In the genomic region with DNA sequence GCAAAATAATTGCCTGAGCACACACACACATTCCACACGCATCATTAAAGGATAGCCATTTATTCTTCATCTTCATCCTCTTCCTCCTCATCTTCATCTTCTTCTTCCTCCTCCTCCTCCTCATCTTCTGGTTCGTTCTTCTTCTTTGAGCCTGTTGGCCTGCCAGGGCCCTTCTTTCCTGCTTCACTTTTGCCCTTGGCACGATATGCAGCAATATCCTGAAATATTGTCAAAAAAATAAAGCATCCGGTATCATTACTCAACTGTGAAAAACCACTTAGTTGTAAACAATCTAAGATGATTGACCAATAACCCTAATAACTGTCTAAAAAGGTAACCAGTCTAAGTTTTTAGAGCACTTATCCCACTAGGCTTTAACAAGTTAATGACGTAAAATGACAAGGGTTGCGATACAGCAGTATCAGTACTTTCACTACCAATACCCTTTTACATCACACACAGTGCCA, we compare ENCODE assay signal across 8 cellular contexts. TPM values are rescaled to one million over a fixed set of nuclear protein-coding genes. Genes with fewer than 3 reads are reported as not detected.
DNase-seq lines count a peak whose midpoint lies in the region; TF ChIP-seq lines count a peak whose summit lies in the region.

No MANE protein-coding gene starts in this region.

- H3K27ac Mint-ChIP-seq in mesothelial cell of epicardium, result no peak overlapping the region

- H3K9me3 ChIP-seq in adipocyte (ENCODE audit: control insufficient read depth, low read length) (no peaks in the 10 kb centered on the region), Peyer's patch (no peaks in the 10 kb centered on the region), prostate gland (no peaks in the 10 kb centered on the region)

- CTCF ChIA-PET in BJ (lab: Yijun Ruan, JAX), result interaction anchor here (0.9 to 1.7 kb wide), 5 partner anchors 12 to 89 kb away, joined by 3 to 7 read pairs (median 3); no protein-coding TSS in a partner anchor

- intact Hi-C loops in prostate gland (cut with DNase I), result no loop called here

- no peaks in the 10 kb centered on the region for H3K27me3 ChIP-seq in BJ (ENCODE audit: control insufficient read depth, insufficient read depth, low read length)
- H3K27me3 ChIP-seq in HL-60 (ENCODE audit: insufficient read depth, poor library complexity, severe bottlenecking), result no peaks in the 10 kb centered on the region
- H3K27me3 ChIP-seq in adipocyte (replicated peaks; ENCODE audit: control insufficient read depth, insufficient read depth, low read length), result no peaks in the 10 kb centered on the region
- H3K27me3 ChIP-seq in Peyer's patch, result no peaks in the 10 kb centered on the region
- no peaks in the 10 kb centered on the region for H3K27me3 ChIP-seq in prostate gland (replicated peaks; ENCODE audit: insufficient read depth)

- H3K4me1 ChIP-seq in adipocyte (ENCODE audit: control insufficient read depth, insufficient read depth, low read length) (peaks cover 16% of the 10 kb centered on the region), Peyer's patch (peaks cover 0 to 22% (median 0%) of the 10 kb centered on the region in 4 donors), prostate gland (replicated peaks) (no peaks in the 10 kb centered on the region)

- no peaks in the 10 kb centered on the region for H3K9me3 Mint-ChIP-seq in mesothelial cell of epicardium

- peak overlapping the region; percentile 99 for H3K27ac ChIP-seq in HL-60 (replicated peaks)
- peak overlapping the region in 1 of 4 donors; percentile 99 for H3K27ac ChIP-seq in Peyer's patch
- H3K27ac ChIP-seq in prostate gland, result no peak overlapping the region

- POLR2A ChIA-PET in BJ (lab: Charles Lee), result no interaction called here

- peak overlapping the region; percentile 100 for H3K4me3 ChIP-seq in BJ (ENCODE audit: low read depth, low read length)
- peak overlapping the region; percentile 80 for H3K4me3 ChIP-seq in HL-60 (replicated peaks; ENCODE audit: insufficient read depth, low read length)
- H3K4me3 ChIP-seq in adipocyte (ENCODE audit: low read length), result peak overlapping the region; percentile 98
- H3K4me3 ChIP-seq in Peyer's patch, result peak overlapping the region in 2 of 4 donors; percentile 68 to 81
- peak overlapping the region in 1 of 2 donors; percentile 82 for H3K4me3 ChIP-seq in prostate gland

- peak overlapping the region; percentile 92 for H3K4me3 Mint-ChIP-seq in mesothelial cell of epicardium

- no peak for TF ChIP-seq POLR2A in Peyer's patch (IDR thresholded peaks at IDR 0.05)
- no peak for TF ChIP-seq POLR2A in prostate gland (IDR thresholded peaks at IDR 0.05)

- H3K9ac ChIP-seq in adipocyte (ENCODE audit: low read length), result peak overlapping the region; percentile 99

- no peak for DNase-seq in BJ (ENCODE audit: low read depth)
- DNase-seq in HL-60 (ENCODE audit: low read depth in 1 of 2, low spot score in 1 of 2), result peak; percentile 59 to 61
- peak; percentile 37 for DNase-seq in adipocyte (ENCODE audit: low read depth)
- no peak for DNase-seq in mesothelial cell of epicardium (ENCODE audit: low spot score in 2 of 2, unreplicated experiment in 2 of 2)
- DNase-seq in GM20000 (ENCODE audit: low spot score), result no peak
- no peak for DNase-seq in HuH-7.5 (ENCODE audit: low spot score)
- DNase-seq in Peyer's patch, result no peak
- no peak for DNase-seq in prostate gland (ENCODE audit: low spot score)

- no peak for TF ChIP-seq CTCF in BJ (IDR thresholded peaks at IDR 0.05; ENCODE audit: insufficient read depth, low read depth, low read length)
- no peak for TF ChIP-seq CTCF in HL-60 (IDR thresholded peaks at IDR 0.05; ENCODE audit: insufficient read depth, low read length)
- TF ChIP-seq CTCF in mesothelial cell of epicardium (IDR thresholded peaks at IDR 0.05; ENCODE audit: unreplicated experiment), result no peak
- TF ChIP-seq CTCF in GM20000 (IDR thresholded peaks at IDR 0.05; ENCODE audit: extremely low read depth, missing control alignments), result no peak
- TF ChIP-seq CTCF in Peyer's patch (IDR thresholded peaks at IDR 0.05), result no peak
- no peak for TF ChIP-seq CTCF in prostate gland (IDR thresholded peaks at IDR 0.05)

- H3K4me1 Mint-ChIP-seq in mesothelial cell of epicardium, result peaks cover 26% of the 10 kb centered on the region

- 34% methylated on average over 6 of the region's 6 CpGs for WGBS in prostate gland

- H3K27me3 Mint-ChIP-seq in mesothelial cell of epicardium (ENCODE audit: low read depth), result no peaks in the 10 kb centered on the region

- peaks cover 12% of the 10 kb centered on the region for H3K36me3 Mint-ChIP-seq in mesothelial cell of epicardium

- H3K36me3 ChIP-seq in BJ (ENCODE audit: control insufficient read depth, insufficient read depth, low read length) (peaks cover 2% of the 10 kb centered on the region), adipocyte (ENCODE audit: control insufficient read depth, insufficient read depth, low read length, severe bottlenecking) (peaks cover 30% of the 10 kb centered on the region), Peyer's patch (peaks cover 0 to 28% (median 0%) of the 10 kb centered on the region in 3 donors), prostate gland (no peaks in the 10 kb centered on the region)

RNA-seq across cellular contexts. Expression of a gene that starts 2.1 kb away (rescaled TPM):
- 32.7 and 68.5 TPM in 2 replicates for polyA plus RNA-seq in BJ (2011; rRNA removed)
- 14.8 and 17.6 TPM in 2 replicates for polyA minus RNA-seq in BJ (2011; rRNA and poly(A)+ RNA removed)
- total RNA-seq in mesothelial cell of epicardium (95.2 to 98.6 TPM (median 98.4 TPM) in 3 replicates), Peyer's patch (100 to 1,000 TPM in 1 of 4 donors, 10 to 100 TPM in 3; 30.4 to 112 (median 34.6) TPM), prostate gland (10 to 100 TPM; 32.2 to 38.0 TPM)

RNA-seq across cellular contexts. Expression of a gene that starts 38.7 kb away (rescaled TPM):
- 3.7 and 8.9 TPM in 2 replicates for polyA plus RNA-seq in BJ (2011; rRNA removed)
- 2.2 and 2.8 TPM in 2 replicates for polyA minus RNA-seq in BJ (2011; rRNA and poly(A)+ RNA removed)
- total RNA-seq in mesothelial cell of epicardium, result 13.6 to 16.8 TPM (median 15.4 TPM) in 3 replicates
- 10 to 100 TPM in 3 of 4 donors, 1 to 10 TPM in 1; 8.1 to 18.4 (median 16.0) TPM for total RNA-seq in Peyer's patch
- total RNA-seq in prostate gland, result 10 to 100 TPM; 34.9 to 39.0 TPM

Comparison
In these comparisons a context has a peak if more than half of its experiments do, and no peak if none do; other contexts are left out.
1. DNase-seq: peak in HL-60 (2 of 2) and adipocyte (single experiment); none in BJ (single experiment), mesothelial cell of epicardium (0 of 2), GM20000 (single experiment), HuH-7.5 (single experiment), Peyer's patch (0 of 3) and prostate gland (single experiment).